In the genomic region with DNA sequence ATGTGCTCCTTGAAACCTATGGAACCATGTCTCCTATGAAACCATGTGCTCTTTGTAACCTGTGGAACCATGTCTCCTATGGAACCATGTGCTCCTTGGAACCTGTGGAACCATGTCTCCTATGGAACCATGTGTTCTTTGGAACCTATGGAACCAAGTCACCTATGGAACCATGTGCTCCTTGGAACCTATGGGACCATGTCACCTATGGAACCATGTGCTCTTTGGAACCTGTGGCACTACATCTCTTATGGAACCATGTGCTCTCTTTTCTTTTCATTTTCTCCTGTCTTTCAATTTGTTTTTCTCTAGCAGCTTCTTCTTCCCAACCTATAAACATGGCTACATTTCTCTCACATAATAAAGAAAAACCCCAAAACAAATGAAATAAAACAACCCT, we compare ENCODE assay signal across 24 cellular contexts. TPM values are rescaled to one million over a fixed set of nuclear protein-coding genes. Genes with fewer than 3 reads are reported as not detected.
DNase-seq lines count a peak whose midpoint lies in the region; ATAC-seq, FAIRE-seq and TF ChIP-seq lines count a peak whose summit lies in the region.
"Had no signal": no experiment of that assay in that cellular context is flagged by ENCODE, and none has a peak within 500 bp of the region (broad histone marks: within the 10 kb centered on the region; RNA-seq: fewer than 3 reads in every experiment).

No MANE protein-coding gene starts in this region.

- intact Hi-C loops in IMR-90 (cut with micrococcal nuclease) = no loop called here

- H4K8ac ChIP-seq in IMR-90 (ENCODE audit: low read depth in 2 of 2, low read length in 2 of 2) = peak overlapping the region in 1 of 2 experiments; percentile 23; a peak in 1 of 4 replicates
- no peak overlapping the region for H4K8ac ChIP-seq in H1 (ENCODE audit: extremely low read depth, insufficient read depth, low read length)
- H4K8ac ChIP-seq in mesenchymal stem cell (ENCODE audit: low read length) = no peak overlapping the region

- H3K9me3 ChIP-seq in IMR-90 (ENCODE audit: control insufficient read depth, insufficient read depth, low read length) (no peaks in the 10 kb centered on the region), H1 (ENCODE audit: insufficient read depth in 2 of 2, low read depth in 1 of 2, low read length in 1 of 2) (no peaks in the 10 kb centered on the region), mesenchymal stem cell (ENCODE audit: control insufficient read depth, low read length) (no peaks in the 10 kb centered on the region)
- H3K9me3 ChIP-seq: BE2C had no signal

- H2AFZ ChIP-seq in IMR-90 (replicated peaks; ENCODE audit: low read length, poor library complexity) (no peak overlapping the region), H1 (ENCODE audit: low read length) (no peak overlapping the region), mesenchymal stem cell (ENCODE audit: low read depth, low read length) (peak overlapping the region; percentile 11)

- TF ChIP-seq EP300 in H1 (IDR thresholded peaks at IDR 0.05; ENCODE audit: borderline replicate concordance in 1 of 2, low read depth in 2 of 2, low read length in 2 of 2) = no peak

- H3K27ac ChIP-seq in IMR-90 (ENCODE audit: insufficient read depth, low read length) (no peak overlapping the region), H1 (ENCODE audit: low read depth, low read length) (no peak overlapping the region), mesenchymal stem cell (ENCODE audit: low read length, poor library complexity, severe bottlenecking) (no peak overlapping the region)
- H3K27ac ChIP-seq: BLaER1 had no signal

- H3K4me3 ChIP-seq in IMR-90 (ENCODE audit: insufficient read depth, low read depth, low read length) (no peak overlapping the region), H1 (ENCODE audit: extremely low read depth in 1 of 4, insufficient read depth in 2 of 4, low read depth in 3 of 4, low read length in 4 of 4) (no peak overlapping the region), mesenchymal stem cell (ENCODE audit: insufficient read depth in 1 of 2, low read depth in 1 of 2, low read length in 2 of 2) (no peak overlapping the region)
- H3K4me3 ChIP-seq: BLaER1 had no signal

- no peak overlapping the region for H3K56ac ChIP-seq in IMR-90 (ENCODE audit: extremely low read depth, insufficient read depth, low read length)
- no peak overlapping the region for H3K56ac ChIP-seq in H1 (replicated peaks; ENCODE audit: insufficient read length, low read depth, low read length)

- no peaks in the 10 kb centered on the region for H3K36me3 ChIP-seq in IMR-90 (ENCODE audit: control insufficient read depth, insufficient read depth, low read length)
- no peaks in the 10 kb centered on the region for H3K36me3 ChIP-seq in H1 (ENCODE audit: control insufficient read depth in 2 of 4, insufficient read depth in 4 of 4, low read length in 3 of 4)
- no peaks in the 10 kb centered on the region for H3K36me3 ChIP-seq in mesenchymal stem cell (ENCODE audit: control insufficient read depth in 1 of 2, insufficient read depth in 2 of 2, low read depth in 1 of 2, low read length in 2 of 2)
- H3K36me3 ChIP-seq: BE2C, BLaER1 had no signal

- no peaks in the 10 kb centered on the region for H3K27me3 ChIP-seq in IMR-90 (ENCODE audit: control insufficient read depth, insufficient read depth, low read length)
- H3K27me3 ChIP-seq in H1 (replicated peaks in 1 of 4; ENCODE audit: control insufficient read depth in 3 of 4, extremely low read depth in 1 of 4, insufficient read depth in 3 of 4, low read length in 3 of 4) = peaks cover 0 to 1% (median 0%) of the 10 kb centered on the region in 4 experiments; a peak in 1 of 7 replicates
- H3K27me3 ChIP-seq in mesenchymal stem cell (ENCODE audit: control insufficient read depth in 1 of 2, insufficient read depth in 1 of 2, low read length in 2 of 2) = no peaks in the 10 kb centered on the region
- H3K27me3 ChIP-seq: BE2C, BLaER1 had no signal

- H3K23ac ChIP-seq in IMR-90 (ENCODE audit: low read depth, low read length) (no peak overlapping the region), H1 (ENCODE audit: insufficient read length) (no peak overlapping the region), mesenchymal stem cell (ENCODE audit: low read length in 2 of 2) (no peak overlapping the region)

- H2BK120ac ChIP-seq in IMR-90 (ENCODE audit: low read depth, low read length) (peak overlapping the region; percentile 39), H1 (replicated peaks; ENCODE audit: low read depth, low read length) (no peak overlapping the region), mesenchymal stem cell (ENCODE audit: low read depth, low read length) (no peak overlapping the region)

- H3K18ac ChIP-seq in IMR-90 (ENCODE audit: low read depth, low read length) (peak overlapping the region; percentile 72; the same call in 1 of the 2 replicates), H1 (ENCODE audit: extremely low read depth, low read length) (no peak overlapping the region), mesenchymal stem cell (ENCODE audit: low read depth in 1 of 2, low read length in 2 of 2) (no peak overlapping the region)

- FAIRE-seq in H1 (lab: Jason Lieb, UNC) = no peak
- FAIRE-seq: A204.1, GM12891 had no signal

- dilution Hi-C loops in IMR-90 (cut with HindIII; ENCODE audit: low sequenced_read_pairs, unreplicated experiment) = no loop called here

- H3K14ac ChIP-seq in IMR-90 (replicated peaks; ENCODE audit: low read depth, low read length) (peak overlapping the region; percentile 51), H1 (ENCODE audit: insufficient read length) (no peak overlapping the region), mesenchymal stem cell (ENCODE audit: low read length in 2 of 2) (no peak overlapping the region)

- no peaks in the 10 kb centered on the region for H3K79me2 ChIP-seq in H1 (ENCODE audit: control insufficient read depth in 1 of 2, insufficient read depth in 2 of 2, low read length in 2 of 2)

- TF ChIP-seq POLR2A in IMR-90 (IDR thresholded peaks at IDR 0.05; ENCODE audit: low read depth, low read length) (no peak), H1 (IDR thresholded peaks at IDR 0.05; ENCODE audit: control extremely low read depth in 1 of 2, low read depth in 2 of 2, low read length in 2 of 2) (no peak)

- H2BK15ac ChIP-seq in IMR-90 (ENCODE audit: low read depth, low read length) (peak overlapping the region; percentile 61; the same call in 2 of the 3 replicates), H1 (ENCODE audit: low read length) (no peak overlapping the region), mesenchymal stem cell (ENCODE audit: low read depth, poor library complexity, severe bottlenecking) (no peak overlapping the region)

- H4K91ac ChIP-seq in IMR-90 (ENCODE audit: insufficient read depth, low read depth, low read length) (peak overlapping the region; percentile 59), H1 (replicated peaks; ENCODE audit: insufficient read length, low read length) (no peak overlapping the region), mesenchymal stem cell (ENCODE audit: low read length) (no peak overlapping the region)

- DNase-seq in IMR-90 = no peak
- DNase-seq in H1 (ENCODE audit: low read depth in 1 of 2, low spot score in 2 of 2) = no peak
- DNase-seq in mesenchymal stem cell = no peak
- no peak for DNase-seq in iPS-NIHi7 (ENCODE audit: extremely low spot score)
- DNase-seq: 8988T; ACHN; BE2C; C1 segment of cervical spinal cord; CD4-positive, alpha-beta memory T cell; CD4-positive, CD25-positive, alpha-beta regulatory T cell; CD8-positive, alpha-beta memory T cell; COR-L47; DMS 273 treated with DMSO at 0.1 percent for 48 hours; DMS153; DMS53; DMS79; DND-41; EL; GDM1 had no signal

- peak overlapping the region; percentile 60; the same call in 1 of the 2 replicates for H2BK12ac ChIP-seq in H1 (ENCODE audit: low read depth, low read length)
- no peak overlapping the region for H2BK12ac ChIP-seq in mesenchymal stem cell (ENCODE audit: low read length in 2 of 2)

- peak overlapping the region; percentile 58 for H3K4ac ChIP-seq in IMR-90 (ENCODE audit: low read depth, low read length)
- no peak overlapping the region for H3K4ac ChIP-seq in H1 (replicated peaks; ENCODE audit: insufficient read length, low read depth, low read length)
- no peak overlapping the region for H3K4ac ChIP-seq in mesenchymal stem cell (ENCODE audit: low read depth in 1 of 2, low read length in 2 of 2)

- in situ Hi-C loops in IMR-90 (cut with MboI; ENCODE audit: low sequenced_read_pairs) = loop anchor here (5.0 to 10.0 kb wide), 2 partner anchors 104 to 252 kb away; no protein-coding TSS in a partner anchor

- POLR2A ChIA-PET in IMR-90 (lab: Charles Lee; ENCODE audit: unreplicated experiment) (no interaction called here), H1 (lab: Charles Lee; ENCODE audit: partially characterized antibody) (interaction anchor here (1.4 to 6.5 kb wide), 2 partner anchors 10 to 13 kb away, joined by 4 to 70 read pairs; a partner anchor contains a TSS)

- CTCF ChIA-PET in IMR-90 (lab: Yijun Ruan, JAX) (no interaction called here), H1 (lab: Charles Lee; ENCODE audit: partially characterized antibody) (interaction anchor here (0.6 to 1.5 kb wide), 3 partner anchors 12 to 484 kb away, joined by 3 read pairs; a partner anchor contains a TSS)

- ATAC-seq in IMR-90 (ENCODE audit: low read depth) = no peak
- no peak for ATAC-seq in GM18511 (IDR thresholded peaks at IDR 0.05; ENCODE audit: unreplicated experiment)

- TF ChIP-seq CTCF in IMR-90 (conservative IDR thresholded peaks at IDR 0.05; ENCODE audit: low read depth, low read length) (no peak), H1 (IDR thresholded peaks at IDR 0.05; ENCODE audit: control extremely low read depth in 1 of 3, insufficient read depth in 1 of 3, low read depth in 1 of 3, low read length in 3 of 3) (no peak)

- peak overlapping the region; percentile 3; the same call in 1 of the 2 replicates for H2AK5ac ChIP-seq in IMR-90 (ENCODE audit: low read depth, low read length)
- H2AK5ac ChIP-seq in H1 (ENCODE audit: low read depth, low read length) = no peak overlapping the region
- H2AK5ac ChIP-seq in mesenchymal stem cell (ENCODE audit: low read length, severe bottlenecking) = peak overlapping the region; percentile 72

- H4K5ac ChIP-seq in IMR-90 (ENCODE audit: low read depth, low read length) = peak overlapping the region; percentile 27; the same call in 1 of the 2 replicates
- no peak overlapping the region for H4K5ac ChIP-seq in H1 (ENCODE audit: insufficient read length, low read depth, low read length)

- H2BK20ac ChIP-seq in IMR-90 (ENCODE audit: low read depth, low read length) (0 out of 2 replicates have a peak overlapping the region, but pooled peaks have one; percentile 11), H1 (ENCODE audit: low read length) (no peak overlapping the region)

- no peak overlapping the region for H2BK5ac ChIP-seq in IMR-90 (ENCODE audit: low read depth, low read length, poor library complexity, severe bottlenecking)
- no peak overlapping the region; the same call in 1 of the 2 replicates for H2BK5ac ChIP-seq in H1 (ENCODE audit: low read depth, low read length)
- no peak overlapping the region for H2BK5ac ChIP-seq in mesenchymal stem cell (ENCODE audit: low read depth, low read length, poor library complexity, severe bottlenecking)

- H3K9ac ChIP-seq in IMR-90 (ENCODE audit: low read depth, low read length) (no peak overlapping the region), H1 (replicated peaks in 1 of 4; ENCODE audit: extremely low read depth in 1 of 4, low read depth in 3 of 4, low read length in 3 of 4) (no peak overlapping the region), mesenchymal stem cell (ENCODE audit: low read length) (no peak overlapping the region)
- H3K9ac ChIP-seq: BLaER1 had no signal

- TF ChIP-seq RAD21 in IMR-90 (IDR thresholded peaks at IDR 0.05; ENCODE audit: low read length) (no peak), H1 (IDR thresholded peaks at IDR 0.05 in 1 of 2, conservative IDR thresholded peaks at IDR 0.05 in 1 of 2; ENCODE audit: low read depth in 2 of 2, low read length in 2 of 2) (no peak)

- H3K4me1 ChIP-seq in IMR-90 (ENCODE audit: control insufficient read depth, insufficient read depth, low read length) (peaks cover 4% of the 10 kb centered on the region; the same call in 1 of the 2 replicates), H1 (replicated peaks in 1 of 4; ENCODE audit: control insufficient read depth in 3 of 4, insufficient read depth in 4 of 4, low read length in 3 of 4) (no peaks in the 10 kb centered on the region), mesenchymal stem cell (ENCODE audit: control insufficient read depth, insufficient read depth, low read depth, low read length) (peaks cover 2% of the 10 kb centered on the region)
- H3K4me1 ChIP-seq: BE2C had no signal

- H4K20me1 ChIP-seq in IMR-90 (ENCODE audit: insufficient read depth, low read length) = no peaks in the 10 kb centered on the region
- peaks cover 0 to 1% of the 10 kb centered on the region in 2 experiments for H4K20me1 ChIP-seq in H1 (replicated peaks in 1 of 2; ENCODE audit: control insufficient read depth in 1 of 2, insufficient read depth in 2 of 2, low read length in 2 of 2)
- H4K20me1 ChIP-seq: BLaER1 had no signal

- H3K9me1 ChIP-seq in IMR-90 (ENCODE audit: insufficient read depth, low read length) = peaks cover 4% of the 10 kb centered on the region; the same call in 1 of the 2 replicates

- H2AK9ac ChIP-seq in IMR-90 (replicated peaks; ENCODE audit: low read depth, low read length, poor library complexity) = no peak overlapping the region

- H3K4me2 ChIP-seq in IMR-90 (ENCODE audit: low read depth, low read length) = no peak overlapping the region
- H3K4me2 ChIP-seq in H1 (ENCODE audit: insufficient read depth in 1 of 2, low read depth in 2 of 2, low read length in 2 of 2) = no peak overlapping the region
- no peak overlapping the region for H3K4me2 ChIP-seq in mesenchymal stem cell (ENCODE audit: low read length, poor library complexity, severe bottlenecking)
- H3K4me2 ChIP-seq: BLaER1 had no signal

- no peaks in the 10 kb centered on the region for H3K79me1 ChIP-seq in IMR-90 (ENCODE audit: low read depth in 1 of 2, low read length in 2 of 2)
- H3K79me1 ChIP-seq in H1 (ENCODE audit: low read depth, low read length) = no peaks in the 10 kb centered on the region
- no peaks in the 10 kb centered on the region for H3K79me1 ChIP-seq in mesenchymal stem cell (replicated peaks; ENCODE audit: low read length, poor library complexity, severe bottlenecking)

- H3K23me2 ChIP-seq in H1 (ENCODE audit: low read depth, low read length) = no peaks in the 10 kb centered on the region

- BruUV-seq in IMR-90 (replicated peaks; lab: Mats Ljungman, UMichigan) = no TSS peak

RNA-seq across cellular contexts. Expression of a gene that starts 11.9 kb away (rescaled TPM):
- 148 and 211 TPM in 2 replicates for total RNA-seq in IMR-90 (2012; rRNA removed)
- polyA plus RNA-seq in IMR-90 (2012; rRNA removed) (1,205 and 1,345 TPM in 2 replicates), H1 (2011; rRNA removed) (25.0 and 47.5 TPM in 2 replicates)
- polyA plus RNA-seq in IMR-90 (2012; cell fraction: cytosol; rRNA removed) = 703 and 2,182 TPM in 2 replicates
- 1,717 and 1,819 TPM in 2 replicates for polyA plus RNA-seq in IMR-90 (2012; cell fraction: nucleus; rRNA removed; ENCODE audit: low replicate concordance)
- 105 and 107 TPM in 2 replicates for total RNA-seq in H1 (2021; fragmentation: NEBNext Ultra II Directional; extraction: Animal tissue kit (Norgen Biotek cat#: 25700))
- 41.2 TPM for polyA plus RNA-seq in H1 (2011; cell fraction: cytosol; rRNA removed)
- 63.0 TPM for polyA plus RNA-seq in H1 (2011; cell fraction: nucleus; rRNA removed)
- polyA plus RNA-seq in H1 (2012, experiment 1 of 2) = 45.9 to 78.2 TPM (median 57.8 TPM) in 4 replicates
- 40.3 TPM for polyA plus RNA-seq in H1 (2012, experiment 2 of 2)
- 74.6 TPM for polyA plus RNA-seq in H1 (2013, experiment 1 of 2)
- polyA plus RNA-seq in H1 (2013, experiment 2 of 2) = 92.4 TPM
- polyA minus RNA-seq in H1 (2011; rRNA and poly(A)+ RNA removed) = 15.8 and 28.5 TPM in 2 replicates
- 40.0 TPM for polyA minus RNA-seq in H1 (2011; cell fraction: cytosol; rRNA and poly(A)+ RNA removed)
- polyA minus RNA-seq in H1 (2011; cell fraction: nucleus; rRNA and poly(A)+ RNA removed) = 69.8 TPM
- 252 TPM for polyA plus RNA-seq in mesenchymal stem cell (2013, experiment 1 of 2)
- polyA plus RNA-seq in mesenchymal stem cell (2013, experiment 2 of 2) = 259 TPM
- total RNA-seq: CD4-positive, alpha-beta memory T cell; CD4-positive, CD25-positive, alpha-beta regulatory T cell; CD8-positive, alpha-beta memory T cell had no signal
- polyA plus RNA-seq: CD14-positive monocyte; CD4-positive, alpha-beta memory T cell; CD4-positive, CD25-positive, alpha-beta regulatory T cell; CD8-positive, alpha-beta memory T cell had no signal
